In the genomic region with DNA sequence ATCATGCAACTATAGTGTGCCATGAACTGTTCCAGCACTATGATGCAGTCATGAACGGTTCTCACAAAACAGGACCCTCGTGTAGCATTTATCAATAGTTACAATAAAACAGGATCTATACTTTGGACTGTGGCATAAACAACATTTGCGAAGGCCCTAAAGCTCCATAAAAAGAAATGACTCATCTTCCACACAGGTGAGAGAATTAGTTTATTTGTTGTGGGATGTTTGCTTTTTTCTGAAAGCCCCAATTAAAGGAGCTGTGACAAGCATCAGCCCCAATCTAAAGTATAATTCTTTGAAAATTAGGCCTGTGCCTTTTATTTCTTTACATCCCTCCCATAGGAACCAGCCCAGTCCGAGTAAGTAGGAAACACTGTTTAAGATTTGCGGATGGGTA, we compare ENCODE assay signal across 10 cellular contexts. TPM values are rescaled to one million over a fixed set of nuclear protein-coding genes. Genes with fewer than 3 reads are reported as not detected.
"Had no signal": no experiment of that assay in that cellular context is flagged by ENCODE, and none has a peak within 500 bp of the region (broad histone marks: within the 10 kb centered on the region; RNA-seq: fewer than 3 reads in every experiment).

No MANE protein-coding gene starts in this region.

- H3K4me1 Mint-ChIP-seq: IgD-negative memory B cell had no signal

- H3K4me3 Mint-ChIP-seq: HFFc6, IgD-negative memory B cell had no signal

- H3K4me3 ChIP-seq: GM23248, HAP-1 had no signal

- H3K9ac ChIP-seq: GM23248 had no signal

- H3K27ac ChIP-seq: GM23248, HL-60 had no signal

- H3K36me3 ChIP-seq: HAP-1 had no signal

- H3K9me3 Mint-ChIP-seq: HFFc6 had no signal

- H3K27ac Mint-ChIP-seq: HFFc6, IgD-negative memory B cell had no signal

- H2AFZ ChIP-seq: GM23248 had no signal

- H3K36me3 Mint-ChIP-seq: IgD-negative memory B cell had no signal

- H3K9me3 ChIP-seq: HAP-1 had no signal

- H3K4me1 ChIP-seq: HAP-1 had no signal

- ATAC-seq: HCT116, HepG2 had no signal

- DNase-seq: GM23248, GOT3, H7, HFFc6 had no signal

RNA-seq across cellular contexts. Expression of a gene that starts 51.4 kb away (rescaled TPM):
- total RNA-seq: HepG2, HT1080 had no signal

RNA-seq across cellular contexts. Expression of a gene that starts 54.6 kb away (rescaled TPM):
- total RNA-seq: HT1080 had no signal
